17 cellular contexts compared by ENCODE assay signal in genomic region chr18:55953326-55953725, GRCh38.
DNase-seq lines count a peak whose midpoint lies in the region; ATAC-seq and TF ChIP-seq lines count a peak whose summit lies in the region.
"Had no signal": no experiment of that assay in that cellular context is flagged by ENCODE, and none has a peak within 500 bp of the region (broad histone marks: within the 10 kb centered on the region; RNA-seq: fewer than 3 reads in every experiment).

No MANE protein-coding gene starts in this region.

- ATAC-seq in HG03432 (IDR thresholded peaks at IDR 0.05; ENCODE audit: unreplicated experiment): no peak
- ATAC-seq: GM12878, K562 had no signal

- no TSS peak for BruUV-seq in A673 (replicated peaks; lab: Mats Ljungman, UMichigan)

- no peak overlapping the region for H3K27ac ChIP-seq in A673 (ENCODE audit: low read depth, low read length, poor library complexity, severe bottlenecking)
- H3K27ac ChIP-seq in WERI-Rb-1: no peak overlapping the region
- H3K27ac ChIP-seq: C4-2B, HL-60 had no signal

- H3K9me3 ChIP-seq in A673 (ENCODE audit: low read depth, low read length, poor library complexity, severe bottlenecking) (no peaks in the 10 kb centered on the region), WERI-Rb-1 (ENCODE audit: severe bottlenecking) (no peaks in the 10 kb centered on the region)
- H3K9me3 ChIP-seq: Caco-2, HAP-1 had no signal

- H3K36me3 ChIP-seq in A673 (ENCODE audit: insufficient read depth, low read length, poor library complexity, severe bottlenecking) (no peaks in the 10 kb centered on the region), WERI-Rb-1 (no peaks in the 10 kb centered on the region), H7 (replicated peaks; ENCODE audit: control insufficient read depth, insufficient read depth, low read length) (no peaks in the 10 kb centered on the region)
- H3K36me3 ChIP-seq: HAP-1 had no signal

- H3K4me1 ChIP-seq in A673 (ENCODE audit: insufficient read depth, low read length, poor library complexity, severe bottlenecking): no peaks in the 10 kb centered on the region
- H3K4me1 ChIP-seq: Caco-2, HAP-1 had no signal

- no peak for TF ChIP-seq CTCF in A673 (conservative IDR thresholded peaks at IDR 0.05; ENCODE audit: low read depth, low read length)
- no peak for TF ChIP-seq CTCF in WERI-Rb-1 (IDR thresholded peaks at IDR 0.05; ENCODE audit: low read depth, low read length)

- CTCF ChIA-PET in A673 (lab: Charles Lee): no interaction called here

- POLR2A ChIA-PET in A673 (lab: Charles Lee; ENCODE audit: low non-redundant PET): no interaction called here

- no peaks in the 10 kb centered on the region for H3K27me3 ChIP-seq in A673 (replicated peaks; ENCODE audit: insufficient read depth, low read depth, low read length, poor library complexity)
- H3K27me3 ChIP-seq in WERI-Rb-1 (ENCODE audit: insufficient read depth, low read depth, severe bottlenecking): no peaks in the 10 kb centered on the region
- no peaks in the 10 kb centered on the region for H3K27me3 ChIP-seq in H7 (ENCODE audit: control insufficient read depth, insufficient read depth, low read length)

- DNase-seq in A673 (ENCODE audit: low spot score) (peak; percentile 4), D341Med (ENCODE audit: low spot score) (peak; percentile 54), NCI-H524 treated with DMSO at 0.1 percent for 48 hours (lab: John Stamatoyannopoulos, UW) (peak; percentile 70), WERI-Rb-1 (peak; percentile 93), H7 (no peak), HPDE6-E6E7 (ENCODE audit: extremely low spot score) (no peak)
- DNase-seq: ACHN; Caco-2; CD4-positive, alpha-beta T cell; DMS79 treated with DMSO at 0.1 percent for 48 hours; IMR-90 had no signal

- intact Hi-C loops in A673 (cut with micrococcal nuclease; ENCODE audit: unreplicated experiment): no loop called here

- H3K4me3 ChIP-seq in A673 (ENCODE audit: low read depth, low read length, poor library complexity, severe bottlenecking): no peak overlapping the region
- H3K4me3 ChIP-seq in WERI-Rb-1 (ENCODE audit: low read depth, low read length): no peak overlapping the region
- H3K4me3 ChIP-seq in H7 (ENCODE audit: insufficient read depth, low read depth, low read length): no peak overlapping the region
- H3K4me3 ChIP-seq: GM12878, HAP-1, K562 had no signal

Comparison
In these comparisons a context has a peak if more than half of its experiments do, and no peak if none do; other contexts are left out.
1. DNase-seq: peak in A673 (single experiment), D341Med (single experiment), NCI-H524 treated with DMSO at 0.1 percent for 48 hours (single experiment) and WERI-Rb-1 (single experiment); none in H7 (single experiment) and HPDE6-E6E7 (single experiment).